7 cellular contexts compared by ENCODE assay signal in genomic region chr3:42635111-42635510, GRCh38. TPM values are rescaled to one million over a fixed set of nuclear protein-coding genes. Genes with fewer than 3 reads are reported as not detected.
DNase-seq lines count a peak whose midpoint lies in the region; ATAC-seq and TF ChIP-seq lines count a peak whose summit lies in the region.
"Had no signal": no experiment of that assay in that cellular context is flagged by ENCODE, and none has a peak within 500 bp of the region (broad histone marks: within the 10 kb centered on the region; RNA-seq: fewer than 3 reads in every experiment).

No MANE protein-coding gene starts in this region.

- H3K4me3 ChIP-seq in fibroblast of villous mesenchyme (ENCODE audit: low read depth, low read length), result no peak overlapping the region

- TF ChIP-seq CTCF in fibroblast of villous mesenchyme (IDR thresholded peaks at IDR 0.05; ENCODE audit: insufficient read depth, low read depth, low read length), result no peak

- ATAC-seq in GM18868 (IDR thresholded peaks at IDR 0.05; ENCODE audit: unreplicated experiment) (peak; percentile 91), HG03196 (IDR thresholded peaks at IDR 0.05; ENCODE audit: unreplicated experiment) (no peak), GM21381 (IDR thresholded peaks at IDR 0.05; ENCODE audit: unreplicated experiment) (no peak)

- DNase-seq in OCI-M1 (lab: John Stamatoyannopoulos, UW), result peak; percentile 74
- peak; percentile 42 for DNase-seq in fibroblast of villous mesenchyme (ENCODE audit: low read depth)
- no peak for DNase-seq in activated gamma-delta T cell treated with Interleukin-2 at 50 U/mL for 16 hours
- DNase-seq: retina had no signal

RNA-seq across cellular contexts. Expression of gene ZBTB47, which starts 18.4 kb away (rescaled TPM):
- 25.4 and 25.9 TPM in 2 replicates for total RNA-seq in fibroblast of villous mesenchyme

RNA-seq across cellular contexts. Expression of gene NKTR, which starts 34.6 kb away (rescaled TPM):
- 69.6 and 82.9 TPM in 2 replicates for total RNA-seq in fibroblast of villous mesenchyme

RNA-seq across cellular contexts. Expression of gene SS18L2, which starts 44.5 kb away (rescaled TPM):
- total RNA-seq in fibroblast of villous mesenchyme, result 10.3 and 24.6 TPM in 2 replicates

RNA-seq across cellular contexts. Expression of gene KLHL40, which starts 50.2 kb away (rescaled TPM):
- total RNA-seq in fibroblast of villous mesenchyme, result not detected in 2 replicates

RNA-seq across cellular contexts. Expression of gene SEC22C, which starts 53.3 kb away (rescaled TPM):
- total RNA-seq in fibroblast of villous mesenchyme, result 69.3 and 78.6 TPM in 2 replicates
